1 cellular context compared by ENCODE assay signal in the genomic region with DNA sequence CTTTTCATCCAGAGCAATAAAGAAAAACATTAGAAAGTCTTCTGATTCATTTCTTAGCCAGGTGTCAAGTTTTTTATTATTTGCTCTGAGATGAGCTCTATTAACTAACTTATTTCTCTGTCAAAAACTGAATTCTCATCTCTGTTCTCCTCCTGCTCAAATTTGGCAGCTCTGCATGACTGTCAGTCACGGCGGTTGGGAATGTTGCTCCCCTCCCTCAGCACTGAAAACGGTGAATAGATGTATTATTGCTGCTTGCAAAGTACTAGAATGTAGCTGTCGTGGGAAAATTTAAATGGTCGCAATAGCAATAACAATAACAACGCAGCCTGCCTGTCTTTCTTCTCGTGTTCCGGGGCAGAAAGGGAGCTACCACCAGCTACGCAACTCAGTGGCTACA.
TF ChIP-seq lines count a peak whose summit lies in the region.

No MANE protein-coding gene starts in this region.

TF ChIP-seq in H1, 55 proteins besides CTCF, POLR2A, EP300 and RAD21:
- TF ChIP-seq TEAD4 (IDR thresholded peaks at IDR 0.05; ENCODE audit: low read depth, low read length) (no peak), CBX5 (IDR thresholded peaks at IDR 0.05; ENCODE audit: low read depth, low read length) (no peak), FOSL1 (IDR thresholded peaks at IDR 0.05; ENCODE audit: insufficient read depth, low read depth, low read length) (no peak), GTF2F1 (IDR thresholded peaks at IDR 0.05; ENCODE audit: borderline replicate concordance, low read depth, low read length) (no peak), RBBP5 (IDR thresholded peaks at IDR 0.05; ENCODE audit: borderline replicate concordance, low read depth, low read length) (no peak), RXRA (IDR thresholded peaks at IDR 0.05; ENCODE audit: insufficient read depth, low read depth, low read length) (no peak), TBP (IDR thresholded peaks at IDR 0.05; ENCODE audit: low read depth, low read length) (no peak), NRF1 (IDR thresholded peaks at IDR 0.05; ENCODE audit: low read depth, low read length) (no peak), SRF (IDR thresholded peaks at IDR 0.05; ENCODE audit: low read depth, low read length) (no peak), KDM1A (IDR thresholded peaks at IDR 0.05; ENCODE audit: borderline replicate concordance, low read length) (no peak), EGR1 (IDR thresholded peaks at IDR 0.05; ENCODE audit: borderline replicate concordance, low read depth, low read length) (no peak), KDM5A (IDR thresholded peaks at IDR 0.05; ENCODE audit: low read length) (no peak), ATF2 (IDR thresholded peaks at IDR 0.05; ENCODE audit: low read length) (no peak)
